ENCODE assay signal across 9 cellular contexts in the genomic region with DNA sequence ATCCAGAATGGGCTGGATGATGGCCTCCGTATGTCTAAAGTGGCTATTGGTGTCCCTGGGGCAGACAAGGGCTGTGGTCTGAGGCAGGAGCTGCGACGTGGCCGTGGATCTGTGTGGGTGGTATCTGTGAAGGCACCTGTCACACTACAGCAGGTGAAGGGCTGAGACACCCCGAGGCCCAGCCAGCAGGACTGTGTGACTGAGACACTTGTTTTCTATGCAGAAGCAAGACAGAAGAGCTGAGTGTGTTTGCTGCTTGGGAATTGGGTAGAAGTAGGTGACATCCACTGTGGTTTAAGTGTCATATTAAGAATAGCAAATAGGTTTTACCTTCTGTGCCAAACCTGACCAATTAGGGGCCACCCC. TPM values are rescaled to one million over a fixed set of nuclear protein-coding genes. Genes with fewer than 3 reads are reported as not detected.
DNase-seq lines count a peak whose midpoint lies in the region; ATAC-seq and TF ChIP-seq lines count a peak whose summit lies in the region.
"Had no signal": no experiment of that assay in that cellular context is flagged by ENCODE, and none has a peak within 500 bp of the region (broad histone marks: within the 10 kb centered on the region; RNA-seq: fewer than 3 reads in every experiment).

No MANE protein-coding gene starts in this region.

- TF ChIP-seq POLR2A in lower leg skin (IDR thresholded peaks at IDR 0.05) = no peak

- H3K27ac ChIP-seq in subcutaneous abdominal adipose tissue (ENCODE audit: low read depth, low read length) = peak overlapping the region; percentile 17
- H3K27ac ChIP-seq: hepatocyte had no signal

- no peaks in the 10 kb centered on the region for H3K27me3 ChIP-seq in adipocyte (replicated peaks; ENCODE audit: control insufficient read depth, insufficient read depth, low read length)
- H3K27me3 ChIP-seq in subcutaneous abdominal adipose tissue (ENCODE audit: control insufficient read depth in 5 of 5, insufficient read depth in 4 of 5, low read length in 5 of 5) = no peaks in the 10 kb centered on the region
- H3K27me3 ChIP-seq: hepatocyte had no signal

- no peak for TF ChIP-seq CTCF in lower leg skin (IDR thresholded peaks at IDR 0.05)

- peaks cover 10 to 28% (median 26%) of the 10 kb centered on the region in 3 donors for H3K4me1 Mint-ChIP-seq in IgD-negative memory B cell

- H3K4me3 Mint-ChIP-seq in IgD-negative memory B cell = peak overlapping the region in 1 of 4 donors; percentile 5
- H3K4me3 Mint-ChIP-seq: WTC11 had no signal

- H3K9ac ChIP-seq in adipocyte (ENCODE audit: low read length) (peak overlapping the region; percentile 17), subcutaneous abdominal adipose tissue (ENCODE audit: low read length in 5 of 5) (no peak overlapping the region)

- ATAC-seq in GM21737 (IDR thresholded peaks at IDR 0.05; ENCODE audit: unreplicated experiment) (no peak), GM19397 (IDR thresholded peaks at IDR 0.05; ENCODE audit: unreplicated experiment) (no peak), HG02970 (IDR thresholded peaks at IDR 0.05; ENCODE audit: low FRiP score, unreplicated experiment) (no peak)
- ATAC-seq: WTC11 had no signal

- no peaks in the 10 kb centered on the region for H3K9me3 Mint-ChIP-seq in IgD-negative memory B cell

- no peak for DNase-seq in adipocyte (ENCODE audit: low read depth)
- peak; percentile 17 to 81 for DNase-seq in lower leg skin (ENCODE audit: low spot score in 2 of 2)

- H3K36me3 ChIP-seq in adipocyte (ENCODE audit: control insufficient read depth, insufficient read depth, low read length, severe bottlenecking) = peaks cover 36% of the 10 kb centered on the region
- peaks cover 0 to 60% (median 10%) of the 10 kb centered on the region in 5 donors for H3K36me3 ChIP-seq in subcutaneous abdominal adipose tissue (ENCODE audit: control insufficient read depth in 5 of 5, insufficient read depth in 5 of 5, low read length in 5 of 5)

- no peaks in the 10 kb centered on the region for H3K9me3 ChIP-seq in adipocyte (ENCODE audit: control insufficient read depth, low read length)
- H3K9me3 ChIP-seq in subcutaneous abdominal adipose tissue (ENCODE audit: control insufficient read depth in 5 of 5, low read length in 5 of 5) = no peaks in the 10 kb centered on the region

- no peak overlapping the region for H3K4me3 ChIP-seq in adipocyte (ENCODE audit: low read length)
- no peak overlapping the region for H3K4me3 ChIP-seq in lower leg skin (ENCODE audit: low read depth, poor library complexity, severe bottlenecking)
- H3K4me3 ChIP-seq in subcutaneous abdominal adipose tissue (ENCODE audit: low read depth in 1 of 5, low read length in 5 of 5) = no peak overlapping the region
- H3K4me3 ChIP-seq: hepatocyte had no signal

- H3K27me3 Mint-ChIP-seq in IgD-negative memory B cell = no peaks in the 10 kb centered on the region

- intact Hi-C loops in lower leg skin (cut with DNase I; ENCODE audit: low total_unique reads) = no loop called here

- WGBS in lower leg skin, 2 donors = 68 to 75% methylated on average over 4 to 5 of the region's 5 CpGs

- H3K27ac Mint-ChIP-seq in IgD-negative memory B cell = peak overlapping the region; percentile 93 to 99 (median 98)
- H3K27ac Mint-ChIP-seq: WTC11 had no signal

- H3K36me3 Mint-ChIP-seq in IgD-negative memory B cell = peaks cover 9% of the 10 kb centered on the region

- H3K4me1 ChIP-seq in adipocyte (ENCODE audit: control insufficient read depth, insufficient read depth, low read length) (peaks cover 25% of the 10 kb centered on the region), subcutaneous abdominal adipose tissue (ENCODE audit: control insufficient read depth in 5 of 5, insufficient read depth in 5 of 5, low read length in 5 of 5) (peaks cover 4 to 17% (median 8%) of the 10 kb centered on the region in 5 donors)

RNA-seq across cellular contexts. Expression of a gene that starts 35.0 kb away (rescaled TPM):
- 30.7 TPM for polyA plus RNA-seq in IgD-negative memory B cell
- 10 to 100 TPM; 30.2 to 43.3 (median 32.6) TPM for total RNA-seq in lower leg skin

RNA-seq across cellular contexts. Expression of a gene that starts 51.0 kb away (rescaled TPM):
- polyA plus RNA-seq in IgD-negative memory B cell = 73.6 TPM
- total RNA-seq in lower leg skin = 10 to 100 TPM; 70.6 to 74.9 (median 74.2) TPM
